ENCODE assay signal across 9 cellular contexts in genomic region chr10:131786756-131787605, GRCh38.
DNase-seq lines count a peak whose midpoint lies in the region; ATAC-seq and TF ChIP-seq lines count a peak whose summit lies in the region.
"Had no signal": no experiment of that assay in that cellular context is flagged by ENCODE, and none has a peak within 500 bp of the region (broad histone marks: within the 10 kb centered on the region; RNA-seq: fewer than 3 reads in every experiment).

No MANE protein-coding gene starts in this region.

- H3K4me1 ChIP-seq in PC-3 (ENCODE audit: insufficient read depth, low read length): no peaks in the 10 kb centered on the region

- DNase-seq in AG04450 (ENCODE audit: low read depth, low spot score): no peak
- DNase-seq in GM10248 (ENCODE audit: extremely low spot score): no peak
- DNase-seq in PC-3: peak; percentile 52
- DNase-seq in cerebellum (ENCODE audit: low spot score): peak; percentile 41
- DNase-seq in mucosa of gallbladder (ENCODE audit: low spot score): peak; percentile 20
- no peak for DNase-seq in SW 1271 (lab: John Stamatoyannopoulos, UW)

- no TSS peak for BruUV-seq in PC-3 (replicated peaks; lab: Mats Ljungman, UMichigan)

- H3K9me3 ChIP-seq in AG04450 (ENCODE audit: control insufficient read depth, insufficient read depth, low read length) (peaks cover 51% of the 10 kb centered on the region), PC-3 (ENCODE audit: low read length) (no peaks in the 10 kb centered on the region)

- CTCF ChIA-PET in AG04450 (lab: Charles Lee) (no interaction called here), GM10248 (lab: Yijun Ruan, JAX) (interaction anchor here (0.8 to 3.7 kb wide), 5 partner anchors 13 to 333 kb away, joined by 3 to 16 read pairs (median 3); no protein-coding TSS in a partner anchor), PC-3 (lab: Charles Lee) (no interaction called here)

- no peak overlapping the region for H3K9ac ChIP-seq in PC-3 (ENCODE audit: low read length)

- POLR2A ChIA-PET in AG04450 (lab: Yijun Ruan, JAX) (no interaction called here), GM10248 (lab: Yijun Ruan, JAX) (no interaction called here), PC-3 (lab: Charles Lee; ENCODE audit: unreplicated experiment) (no interaction called here)

- ATAC-seq in PC-3 (no peak), HG03565 (IDR thresholded peaks at IDR 0.05; ENCODE audit: unreplicated experiment) (no peak), HG03521 (IDR thresholded peaks at IDR 0.05; ENCODE audit: unreplicated experiment) (no peak)

- no peaks in the 10 kb centered on the region for H4K20me1 ChIP-seq in PC-3 (ENCODE audit: low read length)

- no peaks in the 10 kb centered on the region for H3K36me3 ChIP-seq in PC-3 (ENCODE audit: low read depth, low read length)

- H3K4me3 ChIP-seq in AG04450 (ENCODE audit: low read depth, low read length): no peak overlapping the region
- no peak overlapping the region for H3K4me3 ChIP-seq in PC-3 (ENCODE audit: low read length)

- no peak overlapping the region for H3K27ac ChIP-seq in AG04450 (ENCODE audit: low read depth, low read length)
- H3K27ac ChIP-seq in PC-3 (ENCODE audit: low read length): no peak overlapping the region
- H3K27ac ChIP-seq: epithelial cell of prostate had no signal

- H3K9me2 ChIP-seq in PC-3 (replicated peaks; ENCODE audit: low read length): no peaks in the 10 kb centered on the region

- H3K4me2 ChIP-seq in PC-3 (ENCODE audit: low read length): no peak overlapping the region

- H2AFZ ChIP-seq in PC-3 (ENCODE audit: low read length): no peak overlapping the region

- no peaks in the 10 kb centered on the region for H3F3A ChIP-seq in PC-3 (ENCODE audit: low read length, unreplicated experiment)

- no peaks in the 10 kb centered on the region for H3K79me2 ChIP-seq in PC-3 (ENCODE audit: low read length)

- peak; percentile 44 for TF ChIP-seq CTCF in AG04450 (IDR thresholded peaks at IDR 0.05; ENCODE audit: low read depth, low read length)
- peak; percentile 62 for TF ChIP-seq CTCF in GM10248 (IDR thresholded peaks at IDR 0.05; ENCODE audit: control extremely low read depth, extremely low read depth, low read depth, missing control alignments)
- peak; percentile 80 for TF ChIP-seq CTCF in PC-3 (conservative IDR thresholded peaks at IDR 0.05; ENCODE audit: low read depth, low read length)

- intact Hi-C loops in PC-3 (cut with micrococcal nuclease): loop anchor here (10.0 kb wide), 1 partner anchor 1592 kb away; no protein-coding TSS in a partner anchor

- H3K27me3 ChIP-seq in AG04450 (ENCODE audit: control insufficient read depth, insufficient read depth, low read length) (no peaks in the 10 kb centered on the region), PC-3 (ENCODE audit: low read length) (no peaks in the 10 kb centered on the region)

Comparison
In these comparisons a context has a peak if more than half of its experiments do, and no peak if none do; other contexts are left out.
1. DNase-seq: peak in PC-3 (single experiment), cerebellum (single experiment) and mucosa of gallbladder (single experiment); none in AG04450 (single experiment), GM10248 (single experiment) and SW 1271 (0 of 2).
2. Peak in every context shown above with its lines, with median percentiles within 50 percentile points of each other: CTCF ChIP-seq.